8 cellular contexts compared by ENCODE assay signal in the genomic region with DNA sequence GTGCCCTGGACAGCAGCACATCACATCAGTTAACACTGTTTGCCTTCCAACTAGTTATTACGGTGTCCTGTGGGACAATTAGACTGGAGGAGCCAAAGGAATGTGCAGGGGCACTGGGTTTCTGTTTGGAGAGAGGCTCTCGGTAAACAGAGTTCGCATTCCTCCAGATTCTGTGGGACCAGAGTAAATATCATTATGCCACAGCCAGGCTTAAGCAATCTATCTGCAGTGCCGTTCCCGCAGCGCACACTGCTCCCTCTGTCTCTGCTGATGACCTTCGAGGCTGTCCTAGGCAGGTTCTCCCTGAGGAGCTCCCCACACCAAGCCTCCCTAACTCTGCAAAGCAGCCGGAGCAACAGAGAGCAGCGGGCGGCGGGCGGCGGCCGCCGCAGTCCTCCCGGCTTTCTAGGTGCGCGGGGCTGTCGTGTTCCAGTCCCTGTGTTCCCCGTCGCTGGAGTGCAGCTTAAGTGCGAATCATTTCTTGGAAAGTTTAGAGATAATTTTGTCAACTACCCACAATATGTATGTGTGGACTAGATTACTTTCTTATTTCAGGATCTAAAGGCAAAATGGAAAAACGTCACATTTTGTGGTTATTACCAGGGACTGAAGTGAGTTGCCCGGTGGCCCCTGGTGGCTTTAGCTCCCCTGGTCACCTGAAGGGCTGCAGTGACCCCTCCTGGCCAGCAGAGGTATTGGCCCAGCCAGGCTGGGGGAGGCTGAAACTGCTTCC. TPM values are rescaled to one million over a fixed set of nuclear protein-coding genes. Genes with fewer than 3 reads are reported as not detected.
DNase-seq lines count a peak whose midpoint lies in the region; ATAC-seq, FAIRE-seq and TF ChIP-seq lines count a peak whose summit lies in the region.

No MANE protein-coding gene starts in this region.

- H3K36me3 Mint-ChIP-seq in dendritic cell treated with granulocyte-macrophage colony-stimulating factor and Interleukin-4, amounts not matched to agents 40 ng/mL and 50 ng/mL, for 4 days (ENCODE audit: low read depth): peaks cover 97% of the 10 kb centered on the region

- H3K27ac ChIP-seq in A673 (ENCODE audit: low read depth, low read length, poor library complexity, severe bottlenecking): no peak overlapping the region

- FAIRE-seq in GM18507 (lab: Jason Lieb, UNC): peak; percentile 75

- H3K27me3 ChIP-seq in A673 (replicated peaks; ENCODE audit: insufficient read depth, low read depth, low read length, poor library complexity): no peaks in the 10 kb centered on the region

- no peak for ATAC-seq in HG03565 (IDR thresholded peaks at IDR 0.05; ENCODE audit: unreplicated experiment)

- peaks cover 41% of the 10 kb centered on the region for H3K36me3 ChIP-seq in A673 (ENCODE audit: insufficient read depth, low read length, poor library complexity, severe bottlenecking)

- no peaks in the 10 kb centered on the region for H3K9me3 Mint-ChIP-seq in dendritic cell treated with granulocyte-macrophage colony-stimulating factor and Interleukin-4, amounts not matched to agents 40 ng/mL and 50 ng/mL, for 4 days

- peak; percentile 95 for TF ChIP-seq CTCF in A673 (conservative IDR thresholded peaks at IDR 0.05; ENCODE audit: low read depth, low read length)
- TF ChIP-seq CTCF in lower leg skin (IDR thresholded peaks at IDR 0.05): peak in 1 of 3 donors; percentile 79

- WGBS in lower leg skin, 2 donors: 79 to 80% methylated on average over 24 of the region's 24 CpGs

- H3K4me3 Mint-ChIP-seq in dendritic cell treated with granulocyte-macrophage colony-stimulating factor and Interleukin-4, amounts not matched to agents 40 ng/mL and 50 ng/mL, for 4 days: no peak overlapping the region

- DNase-seq in A673 (ENCODE audit: low spot score): peak; percentile 64
- DNase-seq in GM18507 (ENCODE audit: extremely low spot score, insufficient read length, low read depth): peak; percentile 69
- peak; percentile 22 for DNase-seq in NCI-H510A (lab: John Stamatoyannopoulos, UW)
- DNase-seq in activated CD4-positive, alpha-beta T cell treated with anti-CD3 and anti-CD28 coated beads, Interleukin-2, amount 50 U/mL, for 4 hours: peak; percentile 68 to 69
- DNase-seq in lower leg skin (ENCODE audit: low spot score in 2 of 2): peak; percentile 55 to 94
- peak; percentile 58 for DNase-seq in stimulated activated CD8-positive, alpha-beta memory T cell treated with anti-CD3 and anti-CD28 coated beads, Interleukin-12 subunit alpha, Interleukin-12 subunit beta, amount 100 ng/mL, for 1 hour (ENCODE audit: low read depth)

- H3K4me1 Mint-ChIP-seq in dendritic cell treated with granulocyte-macrophage colony-stimulating factor and Interleukin-4, amounts not matched to agents 40 ng/mL and 50 ng/mL, for 4 days (ENCODE audit: low read depth): peaks cover 50% of the 10 kb centered on the region

- H3K27ac Mint-ChIP-seq in dendritic cell treated with granulocyte-macrophage colony-stimulating factor and Interleukin-4, amounts not matched to agents 40 ng/mL and 50 ng/mL, for 4 days: peak overlapping the region; percentile 52

- intact Hi-C loops in A673 (cut with micrococcal nuclease; ENCODE audit: unreplicated experiment) (loop anchor here (2.0 to 5.0 kb wide), 3 partner anchors 61 to 169 kb away; a partner anchor contains a TSS), lower leg skin (cut with DNase I; ENCODE audit: low total_unique reads) (loop anchor here (2.0 to 5.0 kb wide), 2 partner anchors 61 to 129 kb away; a partner anchor contains a TSS)
- intact Hi-C loops in dendritic cell treated with granulocyte-macrophage colony-stimulating factor and Interleukin-4, amounts not matched to agents 40 ng/mL and 50 ng/mL, for 4 days (cut with micrococcal nuclease): loop anchor here (1.0 to 5.0 kb wide), 3 partner anchors 61 to 169 kb away; a partner anchor contains a TSS

- no peak overlapping the region for H3K4me3 ChIP-seq in A673 (ENCODE audit: low read depth, low read length, poor library complexity, severe bottlenecking)
- H3K4me3 ChIP-seq in lower leg skin (ENCODE audit: low read depth, poor library complexity, severe bottlenecking): no peak overlapping the region

- H3K27me3 Mint-ChIP-seq in dendritic cell treated with granulocyte-macrophage colony-stimulating factor and Interleukin-4, amounts not matched to agents 40 ng/mL and 50 ng/mL, for 4 days: no peaks in the 10 kb centered on the region

- BruUV-seq in A673 (replicated peaks; lab: Mats Ljungman, UMichigan): no TSS peak

- CTCF ChIA-PET in A673 (lab: Charles Lee): interaction anchor here (0.5 to 2.8 kb wide), 10 partner anchors 19 to 394 kb away, joined by 3 to 11 read pairs (median 4); no protein-coding TSS in a partner anchor

- H3K4me1 ChIP-seq in A673 (ENCODE audit: insufficient read depth, low read length, poor library complexity, severe bottlenecking): peaks cover 16% of the 10 kb centered on the region

- POLR2A ChIA-PET in A673 (lab: Charles Lee; ENCODE audit: low non-redundant PET): no interaction called here

- no peaks in the 10 kb centered on the region for H3K9me3 ChIP-seq in A673 (ENCODE audit: low read depth, low read length, poor library complexity, severe bottlenecking)

- TF ChIP-seq POLR2A in lower leg skin (IDR thresholded peaks at IDR 0.05): no peak

RNA-seq across cellular contexts. Expression of a gene that starts 43.3 kb away (rescaled TPM):
- total RNA-seq in A673 (2021) (42.5 and 44.2 TPM in 2 replicates), lower leg skin (10 to 100 TPM; 30.4 to 40.3 (median 39.9) TPM)

Comparison
In these comparisons a context has a peak if more than half of its experiments do, and no peak if none do; other contexts are left out.
1. DNase-seq: peak in every context shown above with its lines; median percentile 74 in lower leg skin; 69 in GM18507; 68 in activated CD4-positive, alpha-beta T cell treated with anti-CD3 and anti-CD28 coated beads, Interleukin-2, amount 50 U/mL, for 4 hours; 64 in A673; 58 in stimulated activated CD8-positive, alpha-beta memory T cell treated with anti-CD3 and anti-CD28 coated beads, Interleukin-12 subunit alpha, Interleukin-12 subunit beta, amount 100 ng/mL, for 1 hour; 22 in NCI-H510A.